ENCODE assay signal across 22 cellular contexts in genomic region chr5:61600141-61600480, GRCh38.
"Had no signal": no experiment of that assay in that cellular context is flagged by ENCODE, and none has a peak within 500 bp of the region (broad histone marks: within the 10 kb centered on the region; RNA-seq: fewer than 3 reads in every experiment).

No MANE protein-coding gene starts in this region.

- H3K27ac Mint-ChIP-seq: activated B cell treated with CpG ODN at 0.5 μM for 24 hours; activated CD4-positive, alpha-beta T cell treated with anti-CD3 and anti-CD28 coated beads for 36 hours; activated naive CD4-positive, alpha-beta T cell treated with anti-CD3 and anti-CD28 coated beads, Interleukin-2, amount 50 U/mL, for 72 hours; activated T-cell treated with anti-CD3 and anti-CD28 coated beads, Interleukin-2, amount 50 U/mL, for 24 hours; activated T-helper 17 cell treated with anti-CD3 and anti-CD28 coated beads, Interleukin-2, amount 50 U/mL, for 72 hours; endodermal cell had no signal

- H3K4me3 ChIP-seq: ascending aorta, coronary artery, esophagus squamous epithelium, gastrocnemius medialis, sigmoid colon, thoracic aorta, upper lobe of left lung had no signal

- ATAC-seq: activated CD4-positive, alpha-beta T cell treated with anti-CD3 and anti-CD28 coated beads for 36 hours; activated naive CD4-positive, alpha-beta T cell treated with anti-CD3 and anti-CD28 coated beads, Interleukin-2, amount 50 U/mL, for 72 hours; activated T-helper 17 cell treated with anti-CD3 and anti-CD28 coated beads, Interleukin-2, amount 50 U/mL, for 72 hours; gastrocnemius medialis had no signal

- H3K4me3 Mint-ChIP-seq: activated B cell treated with CpG ODN at 0.5 μM for 24 hours; activated CD4-positive, alpha-beta T cell treated with anti-CD3 and anti-CD28 coated beads for 36 hours; activated T-cell treated with anti-CD3 and anti-CD28 coated beads, Interleukin-2, amount 50 U/mL, for 24 hours; activated T-helper 17 cell treated with anti-CD3 and anti-CD28 coated beads, Interleukin-2, amount 50 U/mL, for 72 hours; endodermal cell; nephron progenitor cell had no signal

- H3K4me1 Mint-ChIP-seq: activated B cell treated with CpG ODN at 0.5 μM for 24 hours; activated CD4-positive, alpha-beta T cell treated with anti-CD3 and anti-CD28 coated beads for 36 hours; activated T-helper 17 cell treated with anti-CD3 and anti-CD28 coated beads, Interleukin-2, amount 50 U/mL, for 72 hours had no signal

- DNase-seq: activated B cell treated with CpG ODN at 0.5 μM for 24 hours; activated CD4-positive, alpha-beta T cell treated with anti-CD3 and anti-CD28 coated beads for 36 hours; activated CD4-positive, alpha-beta T cell treated with anti-CD3 and anti-CD28 coated beads, Interleukin-2, amount 50 U/mL, for 4 hours; activated CD8-positive, alpha-beta memory T cell treated with anti-CD3 and anti-CD28 coated beads for 24 hours; activated CD8-positive, alpha-beta memory T cell treated with anti-CD3 and anti-CD28 coated beads, Interleukin-2, amount 50 U/mL, for 4 hours; activated T-cell treated with anti-CD3 and anti-CD28 coated beads, Interleukin-2, amount 50 U/mL, for 24 hours; endodermal cell; esophagus squamous epithelium; gastrocnemius medialis; left ventricle myocardium superior; nephron progenitor cell; posterior cingulate gyrus; sigmoid colon; stimulated activated CD4-positive, alpha-beta T cell treated with anti-CD3 and anti-CD28 coated beads, Interleukin-4, amount 100 ng/mL, for 1 hour; stimulated activated naive CD4-positive, alpha-beta T cell; T-helper 9 cell; upper lobe of left lung had no signal

- H3K27ac ChIP-seq: ascending aorta, esophagus squamous epithelium, gastrocnemius medialis, sigmoid colon, upper lobe of left lung had no signal

- H3K9me3 ChIP-seq: ascending aorta, esophagus squamous epithelium, gastrocnemius medialis, sigmoid colon, thoracic aorta, upper lobe of left lung had no signal

- H3K36me3 ChIP-seq: ascending aorta, esophagus squamous epithelium, gastrocnemius medialis, sigmoid colon, thoracic aorta, upper lobe of left lung had no signal

- H3K27me3 ChIP-seq: ascending aorta, esophagus squamous epithelium, gastrocnemius medialis, sigmoid colon, upper lobe of left lung had no signal

- H3K36me3 Mint-ChIP-seq: activated naive CD4-positive, alpha-beta T cell treated with anti-CD3 and anti-CD28 coated beads, Interleukin-2, amount 50 U/mL, for 72 hours had no signal

- H3K9me3 Mint-ChIP-seq: activated B cell treated with CpG ODN at 0.5 μM for 24 hours; activated naive CD4-positive, alpha-beta T cell treated with anti-CD3 and anti-CD28 coated beads, Interleukin-2, amount 50 U/mL, for 72 hours; activated T-cell treated with anti-CD3 and anti-CD28 coated beads, Interleukin-2, amount 50 U/mL, for 24 hours; activated T-helper 17 cell treated with anti-CD3 and anti-CD28 coated beads, Interleukin-2, amount 50 U/mL, for 72 hours had no signal

- H3K4me1 ChIP-seq: gastrocnemius medialis had no signal
